ENCODE assay signal across 1 cellular context in the genomic region with DNA sequence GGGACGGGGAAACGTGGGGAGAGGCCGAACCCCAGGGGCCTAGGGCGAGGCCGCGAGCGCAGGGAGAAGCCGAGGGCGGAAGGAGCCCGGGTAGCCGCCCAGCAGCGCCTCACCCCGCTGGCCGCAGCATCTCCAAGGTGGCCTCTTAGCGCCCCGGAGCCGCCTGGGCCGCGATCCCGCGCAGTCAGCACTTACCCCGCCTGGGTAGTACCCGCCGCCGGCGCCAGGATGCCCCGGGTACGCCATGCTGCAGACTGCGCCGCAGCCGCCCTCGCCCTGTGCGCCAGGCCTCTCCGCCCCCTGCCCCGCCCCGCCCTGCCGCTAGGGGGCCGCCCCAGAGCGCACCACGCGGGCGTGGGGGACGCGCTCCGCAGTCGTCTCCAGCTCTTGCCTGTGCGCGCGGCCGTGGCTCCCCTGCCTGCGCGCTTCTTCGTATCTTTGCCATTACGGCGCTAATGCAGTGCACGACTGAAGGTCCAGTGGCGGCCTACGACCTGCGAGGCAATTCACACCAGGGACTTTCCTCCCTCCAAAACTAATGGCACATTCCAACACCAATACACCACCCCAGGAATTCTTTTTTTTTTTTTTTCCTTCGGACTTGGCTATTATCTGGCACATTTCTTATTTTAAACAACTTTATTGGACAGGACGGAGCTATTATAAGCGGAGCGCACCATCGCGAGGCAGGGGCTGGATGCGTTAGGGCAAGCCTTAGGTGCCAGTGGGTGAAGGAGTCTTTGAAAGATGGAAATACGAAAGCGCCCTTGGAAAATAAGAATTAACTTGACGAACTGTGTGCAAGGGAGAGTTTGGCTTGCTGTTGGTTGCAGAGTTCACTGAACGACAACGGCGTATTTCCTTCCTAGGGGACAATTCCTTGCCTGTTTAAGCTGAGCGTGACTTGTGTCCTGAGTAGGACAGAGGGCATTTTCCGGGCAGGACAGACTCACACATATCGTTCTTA.
TF ChIP-seq lines count a peak whose summit lies in the region.

A gene with protein sequence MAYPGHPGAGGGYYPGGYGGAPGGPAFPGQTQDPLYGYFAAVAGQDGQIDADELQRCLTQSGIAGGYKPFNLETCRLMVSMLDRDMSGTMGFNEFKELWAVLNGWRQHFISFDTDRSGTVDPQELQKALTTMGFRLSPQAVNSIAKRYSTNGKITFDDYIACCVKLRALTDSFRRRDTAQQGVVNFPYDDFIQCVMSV (minus strand): TSS at position 258 of the 967 bp plus-strand sequence. CDS start 12 bp downstream, at position 246.

TF ChIP-seq in H1, 55 proteins besides CTCF, POLR2A, EP300 and RAD21 (continued from another document):
- TF ChIP-seq, protein P1, sequence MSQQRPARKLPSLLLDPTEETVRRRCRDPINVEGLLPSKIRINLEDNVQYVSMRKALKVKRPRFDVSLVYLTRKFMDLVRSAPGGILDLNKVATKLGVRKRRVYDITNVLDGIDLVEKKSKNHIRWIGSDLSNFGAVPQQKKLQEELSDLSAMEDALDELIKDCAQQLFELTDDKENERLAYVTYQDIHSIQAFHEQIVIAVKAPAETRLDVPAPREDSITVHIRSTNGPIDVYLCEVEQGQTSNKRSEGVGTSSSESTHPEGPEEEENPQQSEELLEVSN (IDR thresholded peaks at IDR 0.05): peak; percentile 28; the same call in 1 of the 2 replicates
- TF ChIP-seq TEAD4 (IDR thresholded peaks at IDR 0.05; ENCODE audit: low read depth, low read length): peak; percentile 3; the same call in 1 of the 2 replicates
- peak; percentile 80; the same call in 1 of the 2 replicates for TF ChIP-seq TBP (IDR thresholded peaks at IDR 0.05; ENCODE audit: low read depth, low read length)
- TF ChIP-seq TAF1 (IDR thresholded peaks at IDR 0.05; ENCODE audit: low read depth, low read length): peak; percentile 81
- 0 out of 4 replicates have a peak, but pooled peaks of 1 of the 2 experiments have one; percentile 51 for TF ChIP-seq HDAC2 (IDR thresholded peaks at IDR 0.05; ENCODE audit: borderline replicate concordance in 1 of 2, low read depth in 2 of 2, low read length in 2 of 2)
- peak; percentile 49; the same call in 1 of the 2 replicates for TF ChIP-seq EGR1 (IDR thresholded peaks at IDR 0.05; ENCODE audit: borderline replicate concordance, low read depth, low read length)
- TF ChIP-seq CHD1 (IDR thresholded peaks at IDR 0.05; ENCODE audit: low read depth, low read length): peak; percentile 94
- peak; percentile 35 for TF ChIP-seq CTBP2 (IDR thresholded peaks at IDR 0.05; ENCODE audit: borderline replicate concordance, insufficient read depth, insufficient read length, low read length)
- TF ChIP-seq PHF8 (conservative IDR thresholded peaks at IDR 0.05; ENCODE audit: low read depth, low read length): peak; percentile 70
- TF ChIP-seq RBBP5 (IDR thresholded peaks at IDR 0.05; ENCODE audit: borderline replicate concordance, low read depth, low read length): peak; percentile 68
- TF ChIP-seq TCF12 (IDR thresholded peaks at IDR 0.05; ENCODE audit: low read depth, low read length): no peak
- no peak for TF ChIP-seq SP1 (IDR thresholded peaks at IDR 0.05; ENCODE audit: low read depth, low read length)
- TF ChIP-seq CREB1 (IDR thresholded peaks at IDR 0.05): 0 out of 2 replicates have a peak, but pooled peaks have one; percentile 38
- peak; percentile 94 for TF ChIP-seq JUND (IDR thresholded peaks at IDR 0.05; ENCODE audit: low read length)
- TF ChIP-seq KDM1A (IDR thresholded peaks at IDR 0.05; ENCODE audit: borderline replicate concordance, low read length): 0 out of 2 replicates have a peak, but pooled peaks have one; percentile 35
- TF ChIP-seq TAF7 (optimal IDR thresholded peaks at IDR 0.05; ENCODE audit: borderline replicate concordance, low read depth, low read length): peak; percentile 26
- TF ChIP-seq GTF2F1 (IDR thresholded peaks at IDR 0.05; ENCODE audit: borderline replicate concordance, low read depth, low read length): no peak
- TF ChIP-seq CEBPB (IDR thresholded peaks at IDR 0.05; ENCODE audit: low read depth, low read length): no peak
TF ChIP-seq in H1: peak in this region for 20.
